In the genomic region with DNA sequence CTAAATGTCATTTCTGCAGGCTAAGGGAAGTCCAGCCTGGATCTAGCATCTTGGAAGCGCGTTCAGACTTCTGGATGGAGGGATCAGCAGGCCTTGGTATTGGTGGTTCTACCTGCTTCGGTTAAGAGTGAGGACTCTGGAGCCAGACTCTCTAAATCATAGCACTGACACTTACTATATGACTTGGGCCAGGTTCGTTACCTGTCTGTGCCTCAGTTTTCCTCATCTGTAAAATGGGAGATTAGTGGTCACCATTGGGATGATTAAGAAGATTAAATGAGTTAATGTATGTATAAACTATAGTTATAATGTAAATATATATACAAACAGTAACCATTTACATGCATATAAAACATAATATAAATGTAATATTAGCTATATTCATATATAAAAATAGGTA, we compare ENCODE assay signal across 32 cellular contexts. TPM values are rescaled to one million over a fixed set of nuclear protein-coding genes. Genes with fewer than 3 reads are reported as not detected.
DNase-seq lines count a peak whose midpoint lies in the region; ATAC-seq, FAIRE-seq and TF ChIP-seq lines count a peak whose summit lies in the region.
"Had no signal": no experiment of that assay in that cellular context is flagged by ENCODE, and none has a peak within 500 bp of the region (broad histone marks: within the 10 kb centered on the region; RNA-seq: fewer than 3 reads in every experiment).

No MANE protein-coding gene starts in this region.

- CTCF ChIA-PET in activated naive CD4-positive, alpha-beta T cell treated with anti-CD3 and anti-CD28 coated beads for 36 hours (lab: Charles Lee), result interaction anchor here (1.1 to 1.8 kb wide), 7 partner anchors 52 to 170 kb away, joined by 3 to 5 read pairs (median 4); a partner anchor contains a TSS

- H3K27ac Mint-ChIP-seq in activated naive CD4-positive, alpha-beta T cell treated with anti-CD3 and anti-CD28 coated beads for 36 hours, result peak overlapping the region; percentile 96
- H3K27ac Mint-ChIP-seq in activated naive CD8-positive, alpha-beta T cell, result peak overlapping the region; percentile 97
- H3K27ac Mint-ChIP-seq: H9 had no signal

- H3K4me3 Mint-ChIP-seq in activated naive CD4-positive, alpha-beta T cell treated with anti-CD3 and anti-CD28 coated beads for 36 hours, result peak overlapping the region; percentile 51
- no peak overlapping the region for H3K4me3 Mint-ChIP-seq in activated naive CD8-positive, alpha-beta T cell
- H3K4me3 Mint-ChIP-seq: H9 had no signal

- no peaks in the 10 kb centered on the region for H3K9me3 ChIP-seq in pancreas
- H3K9me3 ChIP-seq: BLaER1, body of pancreas, gastroesophageal sphincter, SJCRH30, thoracic aorta, uterus had no signal

- intact Hi-C loops in activated naive CD4-positive, alpha-beta T cell treated with anti-CD3 and anti-CD28 coated beads for 36 hours (cut with micrococcal nuclease), result loop anchor here (2.0 to 10.0 kb wide), 4 partner anchors 53 to 1298 kb away; no protein-coding TSS in a partner anchor
- intact Hi-C loops in pancreas (cut with DNase I) (no loop called here), Right ventricle myocardium inferior (cut with DNase I) (no loop called here)

- FAIRE-seq in RCC 7860 (lab: Jason Lieb, UNC), result peak; percentile 75
- FAIRE-seq in pancreas (lab: Jason Lieb, UNC), result peak; percentile 95

- ATAC-seq in pancreas (no peak), Right ventricle myocardium inferior (no peak)
- ATAC-seq: body of pancreas, gastroesophageal sphincter, left lobe of liver, sciatic nerve had no signal

- H3K4me1 Mint-ChIP-seq in activated naive CD4-positive, alpha-beta T cell treated with anti-CD3 and anti-CD28 coated beads for 36 hours (ENCODE audit: low read depth), result peaks cover 56% of the 10 kb centered on the region
- H3K4me1 Mint-ChIP-seq in activated naive CD8-positive, alpha-beta T cell (ENCODE audit: low read depth), result peaks cover 72% of the 10 kb centered on the region

- no peaks in the 10 kb centered on the region for H3K27me3 Mint-ChIP-seq in activated naive CD4-positive, alpha-beta T cell treated with anti-CD3 and anti-CD28 coated beads for 36 hours (ENCODE audit: low read depth)
- no peaks in the 10 kb centered on the region for H3K27me3 Mint-ChIP-seq in activated naive CD8-positive, alpha-beta T cell

- no peaks in the 10 kb centered on the region for H3K4me1 ChIP-seq in pancreas
- H3K4me1 ChIP-seq: BLaER1, body of pancreas, gastroesophageal sphincter, SJCRH30, uterus had no signal

- no peak overlapping the region for H3K4me3 ChIP-seq in pancreas
- H3K4me3 ChIP-seq: BLaER1, body of pancreas, gastroesophageal sphincter, SJCRH30, thoracic aorta, uterus had no signal

- peaks cover 56% of the 10 kb centered on the region for H3K36me3 Mint-ChIP-seq in activated naive CD4-positive, alpha-beta T cell treated with anti-CD3 and anti-CD28 coated beads for 36 hours (ENCODE audit: low read depth)
- H3K36me3 Mint-ChIP-seq in activated naive CD8-positive, alpha-beta T cell, result peaks cover 22% of the 10 kb centered on the region
- H3K36me3 Mint-ChIP-seq: immature natural killer cell had no signal

- H3K27me3 ChIP-seq in pancreas, result no peaks in the 10 kb centered on the region
- H3K27me3 ChIP-seq: BLaER1, body of pancreas, gastroesophageal sphincter, SJCRH30, uterus had no signal

- no peak for TF ChIP-seq CTCF in pancreas (IDR thresholded peaks at IDR 0.05)

- DNase-seq in activated naive CD4-positive, alpha-beta T cell treated with anti-CD3 and anti-CD28 coated beads for 36 hours, result no peak
- DNase-seq in activated naive CD4-positive, alpha-beta T cell treated with Interleukin-2 at 50 U/mL for 16 hours, result no peak
- DNase-seq in RCC 7860 (ENCODE audit: low spot score) (no peak), pancreas (no peak), NOMO-1 (lab: John Stamatoyannopoulos, UW; ENCODE audit: unreplicated experiment in 2 of 2) (no peak), Right ventricle myocardium inferior (ENCODE audit: missing footprints) (no peak), HuH-7.5 (ENCODE audit: low spot score) (no peak)
- DNase-seq: activated CD4-positive, alpha-beta T cell treated with anti-CD3 and anti-CD28 coated beads, Interleukin-2, amount 50 U/mL, for 1 hour; body of pancreas; Calu3; cerebellar nuclear complex; H9; hippocampal formation; immature natural killer cell; mesenchymal stem cell; NCI-H1105; NCI-H187 treated with DMSO at 0.1 percent for 48 hours; NCI-H2171 treated with DMSO at 0.1 percent for 48 hours; NCI-H526; SJCRH30; stimulated activated naive CD4-positive, alpha-beta T cell treated with Interleukin-2 at 50 U/mL for 16 hours; uterus had no signal

- 91 to 94% methylated on average over 4 of the region's 4 CpGs for WGBS in pancreas, 2 donors

- no peak overlapping the region for H3K27ac ChIP-seq in pancreas
- H3K27ac ChIP-seq: BLaER1, body of pancreas, gastroesophageal sphincter, SJCRH30, thoracic aorta, uterus had no signal

- peaks cover 3% of the 10 kb centered on the region for H3K9me3 Mint-ChIP-seq in activated naive CD4-positive, alpha-beta T cell treated with anti-CD3 and anti-CD28 coated beads for 36 hours
- H3K9me3 Mint-ChIP-seq in activated naive CD8-positive, alpha-beta T cell (ENCODE audit: low read depth), result peaks cover 5% of the 10 kb centered on the region
- H3K9me3 Mint-ChIP-seq: H9, immature natural killer cell had no signal

- H3K36me3 ChIP-seq in pancreas, result no peaks in the 10 kb centered on the region
- H3K36me3 ChIP-seq: BLaER1, gastroesophageal sphincter, SJCRH30, thoracic aorta, uterus had no signal

RNA-seq across cellular contexts. Expression of a gene that starts 1.0 kb away (rescaled TPM):
- total RNA-seq in activated naive CD4-positive, alpha-beta T cell treated with anti-CD3 and anti-CD28 coated beads for 36 hours, result 100 to 1,000 TPM; 197 to 211 TPM
- total RNA-seq in pancreas (under 1 TPM in 3 of 6 donors, not detected in 3; 0.06 to 0.25 (median 0.14) TPM), Right ventricle myocardium inferior (not detected)
- not detected for polyA plus RNA-seq in pancreas
- total RNA-seq: body of pancreas, Calu3, Daoy, dermis microvascular lymphatic vessel endothelial cell, H9, M059J, sciatic nerve, SJCRH30 had no signal
- polyA plus RNA-seq: AG04450 had no signal

Comparison
In these comparisons a context has a peak if more than half of its experiments do, and no peak if none do; other contexts are left out.
1. RNA of a gene that starts 1.0 kb away (total RNA-seq): 197 to 211 TPM in activated naive CD4-positive, alpha-beta T cell treated with anti-CD3 and anti-CD28 coated beads for 36 hours; 0.06 to 0.25 TPM in pancreas and not detected in Right ventricle myocardium inferior (single experiment); every median in the first group is over 100 times any median in the second.